14 cellular contexts compared by ENCODE assay signal in genomic region chr4:148207074-148207473, GRCh38.
"Had no signal": no experiment of that assay in that cellular context is flagged by ENCODE, and none has a peak within 500 bp of the region (broad histone marks: within the 10 kb centered on the region; RNA-seq: fewer than 3 reads in every experiment).

No MANE protein-coding gene starts in this region.

- DNase-seq: activated CD4-positive, alpha-beta memory T cell treated with anti-CD3 and anti-CD28 coated beads for 36 hours; activated naive CD4-positive, alpha-beta T cell; anterior cingulate cortex; brain microvascular endothelial cell; cortex of kidney; effector CD8-positive, alpha-beta T cell; nephron progenitor cell; occipital lobe; posterior cingulate gyrus; stimulated activated naive B cell treated with anti-CD40 and anti-IgM and Interleukin-4, amounts not matched to agents 10 μg/mL and 1 μg/mL and 100 μg/mL, for 72 hours; upper lobe of right lung; WERI-Rb-1 had no signal

- H3K9me3 Mint-ChIP-seq: activated CD4-positive, alpha-beta memory T cell treated with anti-CD3 and anti-CD28 coated beads for 36 hours; nephron progenitor cell; stimulated activated naive B cell treated with anti-CD40 and anti-IgM and Interleukin-4, amounts not matched to agents 10 μg/mL and 1 μg/mL and 100 μg/mL, for 72 hours had no signal

- H3K4me3 ChIP-seq: lung, thoracic aorta, upper lobe of right lung had no signal

- H3K4me3 Mint-ChIP-seq: activated CD4-positive, alpha-beta memory T cell treated with anti-CD3 and anti-CD28 coated beads for 36 hours; nephron progenitor cell; stimulated activated naive B cell treated with anti-CD40 and anti-IgM and Interleukin-4, amounts not matched to agents 10 μg/mL and 1 μg/mL and 100 μg/mL, for 72 hours had no signal

- H3K27me3 ChIP-seq: brain microvascular endothelial cell, upper lobe of right lung had no signal

- ATAC-seq: upper lobe of right lung had no signal

- H3K9me3 ChIP-seq: thoracic aorta, upper lobe of right lung had no signal

- H3K27me3 Mint-ChIP-seq: activated CD4-positive, alpha-beta memory T cell treated with anti-CD3 and anti-CD28 coated beads for 36 hours; stimulated activated naive B cell treated with anti-CD40 and anti-IgM and Interleukin-4, amounts not matched to agents 10 μg/mL and 1 μg/mL and 100 μg/mL, for 72 hours had no signal

- H3K27ac Mint-ChIP-seq: activated CD4-positive, alpha-beta memory T cell treated with anti-CD3 and anti-CD28 coated beads for 36 hours; nephron progenitor cell; stimulated activated naive B cell treated with anti-CD40 and anti-IgM and Interleukin-4, amounts not matched to agents 10 μg/mL and 1 μg/mL and 100 μg/mL, for 72 hours had no signal

- H3K27ac ChIP-seq: brain microvascular endothelial cell, thoracic aorta, upper lobe of right lung, WERI-Rb-1 had no signal

- H3K36me3 Mint-ChIP-seq: activated CD4-positive, alpha-beta memory T cell treated with anti-CD3 and anti-CD28 coated beads for 36 hours; stimulated activated naive B cell treated with anti-CD40 and anti-IgM and Interleukin-4, amounts not matched to agents 10 μg/mL and 1 μg/mL and 100 μg/mL, for 72 hours had no signal

- H3K36me3 ChIP-seq: brain microvascular endothelial cell, thoracic aorta, upper lobe of right lung, WERI-Rb-1 had no signal

- H3K4me1 ChIP-seq: upper lobe of right lung had no signal
